In genomic region chr12:49342914-49343731, GRCh38 we compare ENCODE assay signal across 8 cellular contexts. TPM values are rescaled to one million over a fixed set of nuclear protein-coding genes. Genes with fewer than 3 reads are reported as not detected.
DNase-seq lines count a peak whose midpoint lies in the region; ATAC-seq and TF ChIP-seq lines count a peak whose summit lies in the region.

No MANE protein-coding gene starts in this region.

- ATAC-seq in CD8-positive, alpha-beta T cell, result peak; percentile 30
- ATAC-seq in naive B cell (ENCODE audit: low read depth in 2 of 2), result no peak
- no peak for ATAC-seq in HG03457 (IDR thresholded peaks at IDR 0.05; ENCODE audit: unreplicated experiment)

- POLR2A ChIA-PET in CD8-positive, alpha-beta T cell (lab: Charles Lee), result interaction anchor here (1.2 to 2.5 kb wide), 4 partner anchors 11 to 398 kb away, joined by 4 to 11 read pairs (median 6); partner anchors contain the start of genes TMBIM6 and TROAP

- peaks cover 29% of the 10 kb centered on the region for H3K27me3 ChIP-seq in CD8-positive, alpha-beta T cell (ENCODE audit: insufficient read depth, low read length)
- H3K27me3 ChIP-seq in brain microvascular endothelial cell (replicated peaks), result peaks cover 17% of the 10 kb centered on the region

- H3K4me1 Mint-ChIP-seq in CD8-positive, alpha-beta T cell (ENCODE audit: low read depth), result peaks cover 39% of the 10 kb centered on the region
- peaks cover 39 to 51% (median 50%) of the 10 kb centered on the region in 3 donors for H3K4me1 Mint-ChIP-seq in naive B cell

- H3K4me1 ChIP-seq in CD8-positive, alpha-beta T cell (ENCODE audit: insufficient read depth, low read length), result peaks cover 51% of the 10 kb centered on the region

- H3K4me3 Mint-ChIP-seq in CD8-positive, alpha-beta T cell, result peak overlapping the region; percentile 73
- peak overlapping the region; percentile 74 to 93 (median 82) for H3K4me3 Mint-ChIP-seq in naive B cell

- no peak for TF ChIP-seq CTCF in CD8-positive, alpha-beta T cell (IDR thresholded peaks at IDR 0.05)
- TF ChIP-seq CTCF in brain microvascular endothelial cell (IDR thresholded peaks at IDR 0.05; ENCODE audit: low read depth, low read length, missing control alignments), result no peak

- no peaks in the 10 kb centered on the region for H3K9me3 ChIP-seq in CD8-positive, alpha-beta T cell (ENCODE audit: low read length)

- H3K27me3 Mint-ChIP-seq in CD8-positive, alpha-beta T cell (ENCODE audit: low read depth), result peaks cover 41% of the 10 kb centered on the region
- peaks cover 40 to 77% (median 52%) of the 10 kb centered on the region in 3 donors for H3K27me3 Mint-ChIP-seq in naive B cell

- H3K4me3 ChIP-seq in CD8-positive, alpha-beta T cell (ENCODE audit: low read depth, low read length), result peak overlapping the region; percentile 52
- peak overlapping the region; percentile 30 for H3K4me3 ChIP-seq in Jurkat, Clone E6-1 (ENCODE audit: low read length)
- peak overlapping the region; percentile 46 for H3K4me3 ChIP-seq in brain microvascular endothelial cell (ENCODE audit: low read depth, low read length)

- H3K36me3 ChIP-seq in CD8-positive, alpha-beta T cell (ENCODE audit: insufficient read depth, low read length), result no peaks in the 10 kb centered on the region
- no peaks in the 10 kb centered on the region for H3K36me3 ChIP-seq in brain microvascular endothelial cell (replicated peaks)

- no peaks in the 10 kb centered on the region for H3K36me3 Mint-ChIP-seq in CD8-positive, alpha-beta T cell
- peaks cover 0 to 7% of the 10 kb centered on the region in 2 donors for H3K36me3 Mint-ChIP-seq in naive B cell

- DNase-seq in CD8-positive, alpha-beta T cell, result peak in 1 of 7 experiments; percentile 49
- DNase-seq in Jurkat, Clone E6-1 (ENCODE audit: low read depth, low spot score), result no peak
- no peak for DNase-seq in brain microvascular endothelial cell
- DNase-seq in naive B cell, result no peak
- DNase-seq in NCI-H524 treated with DMSO at 0.1 percent for 48 hours (lab: John Stamatoyannopoulos, UW), result no peak
- DNase-seq in NCI-H2196 (lab: John Stamatoyannopoulos, UW; ENCODE audit: unreplicated experiment), result no peak
- no peak for DNase-seq in germinal center (ENCODE audit: low spot score)

- no peak overlapping the region for H3K27ac Mint-ChIP-seq in CD8-positive, alpha-beta T cell
- H3K27ac Mint-ChIP-seq in naive B cell, result peak overlapping the region in 3 of 6 donors; percentile 5 to 59 (median 28)

- CTCF ChIA-PET in CD8-positive, alpha-beta T cell (lab: Charles Lee), result interaction anchor here (0.6 to 3.7 kb wide), 23 partner anchors 7 to 340 kb away, joined by 3 to 72 read pairs (median 5); partner anchors contain the start of genes PRPH and TROAP

- intact Hi-C loops in CD8-positive, alpha-beta T cell (cut with DNase I, micrococcal nuclease), result loop anchor here (1.0 kb wide), 1 partner anchor 55 kb away; no protein-coding TSS in a partner anchor

- no peaks in the 10 kb centered on the region for H3K9me3 Mint-ChIP-seq in CD8-positive, alpha-beta T cell
- H3K9me3 Mint-ChIP-seq in naive B cell, result no peaks in the 10 kb centered on the region

- no peak overlapping the region for H3K27ac ChIP-seq in CD8-positive, alpha-beta T cell (ENCODE audit: low read depth, low read length)
- H3K27ac ChIP-seq in brain microvascular endothelial cell, result no peak overlapping the region

- in situ Hi-C loops in brain microvascular endothelial cell (cut with HindIII; ENCODE audit: low pct_ligation_motif_present, low sequenced_read_pairs), result no loop called here

RNA-seq across cellular contexts. Expression of gene DNAJC22, which starts 3.6 kb away (rescaled TPM):
- not detected for total RNA-seq in CD8-positive, alpha-beta T cell
- polyA plus RNA-seq in Jurkat, Clone E6-1 (2012; ENCODE audit: insufficient read depth, insufficient read length), result 1.00 TPM
- not detected for polyA plus RNA-seq in naive B cell (ENCODE audit: low read depth in 6 of 6)

RNA-seq across cellular contexts. Expression of gene C1QL4, which starts 6.1 kb away (rescaled TPM):
- not detected for total RNA-seq in CD8-positive, alpha-beta T cell
- polyA plus RNA-seq in Jurkat, Clone E6-1 (2012; ENCODE audit: insufficient read depth, insufficient read length), result 2.5 TPM
- not detected for polyA plus RNA-seq in naive B cell (ENCODE audit: low read depth in 6 of 6)

RNA-seq across cellular contexts. Expression of gene TROAP, which starts 20.1 kb away (rescaled TPM):
- under 1 TPM; 0.49 to 0.72 TPM for total RNA-seq in CD8-positive, alpha-beta T cell
- 88.3 TPM for polyA plus RNA-seq in Jurkat, Clone E6-1 (2012; ENCODE audit: insufficient read depth, insufficient read length)
- 1 to 10 TPM in 1 of 6 donors, under 1 TPM in 1, not detected in 4; 0.86 to 2.1 TPM for polyA plus RNA-seq in naive B cell (ENCODE audit: low read depth in 6 of 6)

RNA-seq across cellular contexts. Expression of gene SPATS2, which starts 24.1 kb away (rescaled TPM):
- 1 to 10 TPM; 5.6 to 7.2 TPM for total RNA-seq in CD8-positive, alpha-beta T cell
- 19.5 TPM for polyA plus RNA-seq in Jurkat, Clone E6-1 (2012; ENCODE audit: insufficient read depth, insufficient read length)
- polyA plus RNA-seq in naive B cell (ENCODE audit: low read depth in 6 of 6), result 10 to 100 TPM in 1 of 6 donors, 1 to 10 TPM in 5; 1.9 to 11.4 (median 9.0) TPM

RNA-seq across cellular contexts. Expression of gene PRPH, which starts 48.2 kb away (rescaled TPM):
- not detected for total RNA-seq in CD8-positive, alpha-beta T cell
- polyA plus RNA-seq in Jurkat, Clone E6-1 (2012; ENCODE audit: insufficient read depth, insufficient read length), result not detected
- not detected for polyA plus RNA-seq in naive B cell (ENCODE audit: low read depth in 6 of 6)
